In the genomic region with DNA sequence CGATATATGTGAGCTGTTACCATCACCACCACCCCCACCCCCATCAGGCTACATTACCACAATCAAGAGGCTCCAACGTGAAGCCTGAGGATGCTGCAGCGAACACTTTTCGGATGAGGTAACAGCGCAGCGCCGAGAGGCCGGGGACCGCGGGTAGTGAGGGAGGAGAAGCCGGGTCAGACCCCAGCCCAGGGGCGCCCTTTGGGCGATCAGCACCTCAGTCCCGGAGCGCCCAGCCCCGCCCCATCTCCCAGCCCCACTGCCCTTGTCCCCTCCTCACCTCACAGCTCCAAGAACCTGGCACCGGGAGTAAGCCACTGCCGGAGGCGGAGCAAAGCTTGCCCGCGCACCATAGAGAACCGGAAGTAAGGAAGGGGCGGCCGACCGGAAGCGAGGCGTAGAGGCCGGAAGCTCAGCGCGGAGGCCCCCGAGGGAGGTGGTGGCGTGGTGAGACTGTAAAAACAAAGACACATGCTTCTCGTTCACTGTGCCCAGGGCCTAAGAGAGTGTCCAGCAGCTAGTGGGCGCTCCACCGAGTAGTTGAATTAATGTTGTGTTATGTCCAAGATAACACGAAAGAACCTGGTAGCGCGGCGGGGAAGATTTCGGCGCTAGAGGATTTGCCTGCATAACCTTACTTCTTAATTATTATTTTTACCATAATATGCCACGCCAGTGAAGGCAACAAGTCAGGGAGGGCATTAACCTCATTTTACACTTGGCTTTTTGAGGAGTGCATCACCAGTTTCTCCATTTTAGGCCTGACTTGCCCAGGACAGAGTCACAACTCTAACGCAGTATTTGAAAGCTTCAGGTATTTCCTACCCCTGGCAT, we compare ENCODE assay signal across 8 cellular contexts.
A peak's percentile ranks its signal among the peaks of the same experiment; 100 is the strongest.
DNase-seq lines count a peak whose midpoint lies in the region; ATAC-seq lines count a peak whose summit lies in the region.

A gene (minus strand): TSS at position 367 of the 834 bp plus-strand sequence. CDS start 4,610 bp downstream, outside the sequence.

- H3K36me3 ChIP-seq in BLaER1 treated with 17β-estradiol and CSF1 and Interleukin-3, amounts not matched to agents 10 nM and 100 nM = peaks cover 45 to 70% (median 62%) of the 10 kb centered on the region in 11 experiments

- peak within 1 kb of the TSS; percentile 78 to 93 (median 87) for H3K4me2 ChIP-seq in BLaER1 treated with 17β-estradiol and CSF1 and Interleukin-3, amounts not matched to agents 10 nM and 100 nM

- peak; percentile 91 for ATAC-seq in HG03460 (IDR thresholded peaks at IDR 0.05; ENCODE audit: unreplicated experiment)

- H3K27me3 ChIP-seq in BLaER1 treated with 17β-estradiol and CSF1 and Interleukin-3, amounts not matched to agents 10 nM and 100 nM = no peaks in the 10 kb centered on the region

- peaks cover 0 to 19% (median 0%) of the 10 kb centered on the region in 11 experiments; a peak in 5 of 22 replicates for H4K20me1 ChIP-seq in BLaER1 treated with 17β-estradiol and CSF1 and Interleukin-3, amounts not matched to agents 10 nM and 100 nM

- DNase-seq in GM19240 (ENCODE audit: insufficient read length, low spot score) = peak; percentile 99
- DNase-seq in NCI-H524 treated with DMSO at 0.1 percent for 48 hours (lab: John Stamatoyannopoulos, UW) = peak; percentile 96
- peak; percentile 85 to 87 for DNase-seq in activated CD4-positive, alpha-beta T cell treated with anti-CD3 and anti-CD28 coated beads for 4 hours
- peak; percentile 96 for DNase-seq in kidney tubule cell (ENCODE audit: low spot score)
- peak; percentile 75 to 86 (median 82) for DNase-seq in stimulated activated CD4-positive, alpha-beta T cell treated with anti-CD3 and anti-CD28 coated beads, Interleukin-1b, Interleukin-23, amount 100 ng/mL, for 24 hours (ENCODE audit: low read depth in 4 of 4, low spot score in 1 of 4)

- H3K27ac ChIP-seq in BLaER1 treated with 17β-estradiol and CSF1 and Interleukin-3, amounts not matched to agents 10 nM and 100 nM = peak within 1 kb of the TSS; percentile 66 to 89 (median 82); a peak in 21 of 22 replicates
- H3K27ac ChIP-seq in cingulate gyrus (ENCODE audit: low read depth, low read length) = peak within 1 kb of the TSS; percentile 94

- peak within 1 kb of the TSS; percentile 79 to 90 (median 86) for H3K9ac ChIP-seq in BLaER1 treated with 17β-estradiol and CSF1 and Interleukin-3, amounts not matched to agents 10 nM and 100 nM

- peaks cover 9 to 20% (median 12%) of the 10 kb centered on the region in 10 experiments for H3K4me1 ChIP-seq in BLaER1 treated with 17β-estradiol and CSF1 and Interleukin-3, amounts not matched to agents 10 nM and 100 nM

- peaks cover 0 to 7% (median 2%) of the 10 kb centered on the region in 11 experiments; a peak in 6 of 22 replicates for H3K9me3 ChIP-seq in BLaER1 treated with 17β-estradiol and CSF1 and Interleukin-3, amounts not matched to agents 10 nM and 100 nM (replicated peaks in 1 of 11)

- H3K4me3 ChIP-seq in BLaER1 treated with 17β-estradiol and CSF1 and Interleukin-3, amounts not matched to agents 10 nM and 100 nM = peak within 1 kb of the TSS; percentile 72 to 96 (median 81)

Comparison
In these comparisons a context has a peak if more than half of its experiments do, and no peak if none do; other contexts are left out.
1. Peak in every context shown above with its lines: DNase-seq, ATAC-seq, H3K4me3 ChIP-seq and H3K27ac ChIP-seq.